Comparison of ENCODE assay signal across 21 cellular contexts in genomic region chr21:45235488-45235887, GRCh38.
"Had no signal": no experiment of that assay in that cellular context is flagged by ENCODE, and none has a peak within 500 bp of the region (broad histone marks: within the 10 kb centered on the region; RNA-seq: fewer than 3 reads in every experiment).

No MANE protein-coding gene starts in this region.

- DNase-seq: IMR-90, Kasumi-1, MM.1S, NCI-H1092 treated with DMSO at 0.1 percent for 48 hours, NCI-H1436, NCI-H187, NCI-H2029, NCI-H2081 treated with DMSO at 0.1 percent for 48 hours, NCI-H2171, NCI-H226, NCI-H446, NCI-H510A, NCI-H524 treated with DMSO at 0.1 percent for 48 hours, NCI-H69, NCI-H774, PC-3, SHP77 had no signal

- H3K36me3 ChIP-seq: SJSA1 had no signal

- H3K27me3 ChIP-seq: SJSA1 had no signal

- H3K4me3 ChIP-seq: SJSA1, SK-N-MC had no signal

- H3K27ac ChIP-seq: KMS-11, RWPE1, SJSA1, SK-N-MC had no signal
